Comparison of ENCODE assay signal across 7 cellular contexts in genomic region chr2:46913471-46914381, GRCh38. TPM values are rescaled to one million over a fixed set of nuclear protein-coding genes. Genes with fewer than 3 reads are reported as not detected.
DNase-seq lines count a peak whose midpoint lies in the region; ATAC-seq, FAIRE-seq and TF ChIP-seq lines count a peak whose summit lies in the region.

No MANE protein-coding gene starts in this region.

- ATAC-seq in GM23338 (peak; percentile 34), HG03457 (IDR thresholded peaks at IDR 0.05; ENCODE audit: unreplicated experiment) (no peak), HG03196 (IDR thresholded peaks at IDR 0.05; ENCODE audit: unreplicated experiment) (no peak), HG02870 (IDR thresholded peaks at IDR 0.05; ENCODE audit: unreplicated experiment) (no peak)

- TF ChIP-seq CTCF in GM23338 (conservative IDR thresholded peaks at IDR 0.05; ENCODE audit: low read depth in 2 of 2) (peak in 1 of 2 experiments; percentile 58; a peak in 2 of 4 replicates), epithelial cell of esophagus (IDR thresholded peaks at IDR 0.05; ENCODE audit: insufficient read depth, low read depth, low read length, missing control alignments) (no peak), parathyroid adenoma (IDR thresholded peaks at IDR 0.05) (no peak)

- H3K79me2 ChIP-seq in GM23338 (replicated peaks; ENCODE audit: insufficient read depth) (peaks cover 57% of the 10 kb centered on the region), parathyroid adenoma (peaks cover 36% of the 10 kb centered on the region)

- H3K9ac ChIP-seq in parathyroid adenoma = no peak overlapping the region

- H3K27me3 Mint-ChIP-seq in GM23338 (ENCODE audit: insufficient read depth, low read depth, poor library complexity) = peaks cover 10% of the 10 kb centered on the region

- H3K9me2 ChIP-seq in GM23338 (ENCODE audit: insufficient read depth) = no peaks in the 10 kb centered on the region

- H3K27me3 ChIP-seq in GM23338 (ENCODE audit: insufficient read depth) = no peaks in the 10 kb centered on the region
- no peaks in the 10 kb centered on the region for H3K27me3 ChIP-seq in parathyroid adenoma (ENCODE audit: control insufficient read depth, insufficient read depth, low read length)

- peaks cover 21% of the 10 kb centered on the region for H3K4me1 ChIP-seq in GM23338 (ENCODE audit: insufficient read depth)
- H3K4me1 ChIP-seq in parathyroid adenoma = peaks cover 22% of the 10 kb centered on the region

- H2AFZ ChIP-seq in GM23338 = no peak overlapping the region
- H2AFZ ChIP-seq in parathyroid adenoma = no peak overlapping the region

- peak overlapping the region; percentile 99; the same call in 1 of the 2 replicates for H3K4me3 ChIP-seq in GM23338
- no peak overlapping the region for H3K4me3 ChIP-seq in epithelial cell of esophagus (ENCODE audit: low read length)
- no peak overlapping the region for H3K4me3 ChIP-seq in parathyroid adenoma (ENCODE audit: low read depth, low read length)

- H3K36me3 ChIP-seq in GM23338 (ENCODE audit: insufficient read depth) = no peaks in the 10 kb centered on the region
- no peaks in the 10 kb centered on the region for H3K36me3 ChIP-seq in parathyroid adenoma (ENCODE audit: control insufficient read depth, insufficient read depth, low read length)

- peak overlapping the region; percentile 6; the same call in 1 of the 2 replicates for H3K27ac Mint-ChIP-seq in GM23338

- H3K9me3 ChIP-seq in parathyroid adenoma (ENCODE audit: control insufficient read depth, low read length) = no peaks in the 10 kb centered on the region

- H4K20me1 ChIP-seq in GM23338 (replicated peaks; ENCODE audit: insufficient read depth) = peaks cover 28% of the 10 kb centered on the region

- H3K4me2 ChIP-seq in GM23338 (peak overlapping the region; percentile 99), parathyroid adenoma (ENCODE audit: low read length) (peak overlapping the region; percentile 85)

- peak overlapping the region; percentile 92 for H3K4me3 Mint-ChIP-seq in GM23338

- peak; percentile 25 for FAIRE-seq in RCC 7860 (lab: Jason Lieb, UNC)

- peaks cover 31% of the 10 kb centered on the region for H3K4me1 Mint-ChIP-seq in GM23338

- DNase-seq in GM23338 (ENCODE audit: low spot score) (peak; percentile 32), RCC 7860 (ENCODE audit: low spot score) (peak; percentile 72), epithelial cell of esophagus (ENCODE audit: low read depth) (peak; percentile 72)

- peaks cover 4% of the 10 kb centered on the region; the same call in 1 of the 2 replicates for H3F3A ChIP-seq in GM23338 (replicated peaks; ENCODE audit: low read depth)

- H3K27ac ChIP-seq in GM23338 (ENCODE audit: low read depth) = no peak overlapping the region
- no peak overlapping the region for H3K27ac ChIP-seq in parathyroid adenoma

- H3K9me3 Mint-ChIP-seq in GM23338 = no peaks in the 10 kb centered on the region; the same call in 2 of the 3 replicates

- H3K36me3 Mint-ChIP-seq in GM23338 (ENCODE audit: low read depth) = peaks cover 31% of the 10 kb centered on the region

TF ChIP-seq in GM23338, 12 proteins besides CTCF, POLR2A, EP300 and RAD21 (continues in another document):
- TF ChIP-seq REST (IDR thresholded peaks at IDR 0.05; ENCODE audit: unreplicated experiment) = no peak
- TF ChIP-seq EZH2phosphoT487 (IDR thresholded peaks at IDR 0.05; ENCODE audit: unreplicated experiment) = no peak
- TF ChIP-seq JUNB (IDR thresholded peaks at IDR 0.05; ENCODE audit: unreplicated experiment) = no peak
- no peak for TF ChIP-seq ZNF114 (CRISPR knock-in tag; IDR thresholded peaks at IDR 0.05)
- TF ChIP-seq STAT1 (IDR thresholded peaks at IDR 0.05; ENCODE audit: unreplicated experiment) = no peak
- no peak for TF ChIP-seq POLR2AphosphoS5 (IDR thresholded peaks at IDR 0.05; ENCODE audit: low read depth)
- TF ChIP-seq ZNF462 (CRISPR knock-in tag; IDR thresholded peaks at IDR 0.05) = no peak
- TF ChIP-seq CREB1 (CRISPR knock-in tag; IDR thresholded peaks at IDR 0.05; ENCODE audit: low read depth) = no peak
- TF ChIP-seq NANOG (IDR thresholded peaks at IDR 0.05; ENCODE audit: borderline replicate concordance) = no peak

RNA-seq across cellular contexts. Expression of gene MCFD2, which starts 1.9 kb away (rescaled TPM):
- 55.1 and 62.0 TPM in 2 replicates for total RNA-seq in GM23338 (2014; rRNA removed; shearing (Covaris generic))
- 91.9 and 97.5 TPM in 2 replicates for polyA plus RNA-seq in GM23338 (2016; fragmentation: Nextera tagmentation; extraction: Ambion mirVana)

RNA-seq across cellular contexts. Expression of gene TTC7A, which starts 27.3 kb away (rescaled TPM):
- total RNA-seq in GM23338 (2014; rRNA removed; shearing (Covaris generic)) = 10.5 and 16.9 TPM in 2 replicates
- 3.2 and 3.8 TPM in 2 replicates for polyA plus RNA-seq in GM23338 (2016; fragmentation: Nextera tagmentation; extraction: Ambion mirVana)
